In the genomic region with DNA sequence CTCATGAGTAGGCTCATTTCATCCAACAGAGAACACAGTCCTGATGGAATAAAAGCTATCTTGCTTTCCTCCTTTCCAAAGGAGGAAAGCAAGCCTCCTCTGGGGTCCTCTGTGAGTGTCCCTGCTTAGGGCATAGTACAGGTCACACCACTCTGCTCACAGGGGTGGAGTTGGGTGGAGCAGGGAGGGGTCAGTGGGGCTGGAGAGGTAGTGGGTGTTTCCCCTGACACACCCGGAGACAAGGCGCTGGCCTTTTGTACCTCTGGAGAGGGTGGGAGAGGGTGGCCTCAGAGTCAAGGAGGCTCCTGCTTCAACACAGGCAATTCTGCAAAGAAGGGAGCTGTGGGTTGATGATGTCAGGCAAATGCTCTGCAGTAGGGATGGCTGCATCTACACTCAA, we compare ENCODE assay signal across 19 cellular contexts. TPM values are rescaled to one million over a fixed set of nuclear protein-coding genes. Genes with fewer than 3 reads are reported as not detected.
"Had no signal": no experiment of that assay in that cellular context is flagged by ENCODE, and none has a peak within 500 bp of the region (broad histone marks: within the 10 kb centered on the region; RNA-seq: fewer than 3 reads in every experiment).

No MANE protein-coding gene starts in this region.

- H3K36me3 ChIP-seq: esophagus muscularis mucosa, gastroesophageal sphincter, neutrophil, ovary, right atrium auricular region, sigmoid colon, tibial nerve had no signal

- H3K27ac ChIP-seq: epithelial cell of prostate, esophagus muscularis mucosa, gastroesophageal sphincter, neutrophil, ovary, right atrium auricular region, sigmoid colon, skin epidermis, testis, tibial nerve had no signal

- ATAC-seq: effector memory CD8-positive, alpha-beta T cell; gastroesophageal sphincter; left ventricle myocardium superior; naive thymus-derived CD4-positive, alpha-beta T cell had no signal

- H3K4me3 ChIP-seq: esophagus muscularis mucosa, gastroesophageal sphincter, ovary, right atrium auricular region, sigmoid colon, skin epidermis, testis, tibial nerve had no signal

- H3K9me3 ChIP-seq: esophagus muscularis mucosa, gastroesophageal sphincter, neutrophil, ovary, right atrium auricular region, sigmoid colon, testis, tibial nerve had no signal

- FAIRE-seq: keratinocyte had no signal

- H3K4me1 ChIP-seq: right atrium auricular region, testis, tibial nerve had no signal

- H3K27me3 ChIP-seq: esophagus muscularis mucosa, gastroesophageal sphincter, neutrophil, ovary, right atrium auricular region, sigmoid colon, testis, tibial nerve had no signal

- DNase-seq: effector memory CD8-positive, alpha-beta T cell; glutamatergic neuron; immature natural killer cell; left ventricle myocardium superior; mesendoderm; naive thymus-derived CD4-positive, alpha-beta T cell; nephron progenitor cell; ovary; sigmoid colon; stimulated activated CD4-positive, alpha-beta T cell treated with anti-CD3 and anti-CD28 coated beads, Interleukin-12 subunit alpha, Interleukin-12 subunit beta, amount 100 ng/mL, for 4 hours; testis had no signal

RNA-seq across cellular contexts. Expression of a gene that starts 58.5 kb away (rescaled TPM):
- polyA plus RNA-seq: naive thymus-derived CD4-positive, alpha-beta T cell had no signal
